28 cellular contexts compared by ENCODE assay signal in the genomic region with DNA sequence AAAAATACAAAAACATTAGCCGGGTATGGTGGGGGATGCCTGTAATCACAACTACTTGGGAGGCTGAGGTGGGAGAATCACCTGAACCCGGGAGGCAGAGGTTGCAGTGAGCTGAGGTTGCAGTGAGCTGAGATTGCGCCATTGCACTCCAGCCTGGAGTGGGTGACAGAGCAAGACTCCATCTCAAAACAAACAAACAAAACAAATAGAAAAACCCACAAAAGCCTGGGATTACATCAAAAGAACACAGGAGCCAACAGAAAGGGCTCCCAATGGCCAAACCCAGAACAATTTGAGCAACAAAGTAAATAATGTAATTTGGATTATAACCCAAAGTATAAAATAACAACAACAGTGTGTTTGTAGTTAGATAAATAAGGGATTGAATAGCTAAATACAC.
"Had no signal": no experiment of that assay in that cellular context is flagged by ENCODE, and none has a peak within 500 bp of the region (broad histone marks: within the 10 kb centered on the region; RNA-seq: fewer than 3 reads in every experiment).

No MANE protein-coding gene starts in this region.

- H3K4me3 ChIP-seq: esophagus squamous epithelium, heart right ventricle, neural progenitor cell, smooth muscle cell, suprapubic skin, transverse colon, upper lobe of right lung, uterus had no signal

- H3K9me3 ChIP-seq: esophagus squamous epithelium, suprapubic skin, transverse colon, upper lobe of right lung, uterus had no signal

- H3K4me3 Mint-ChIP-seq: effector memory CD8-positive, alpha-beta T cell; naive thymus-derived CD4-positive, alpha-beta T cell; nephron; neural progenitor cell; stimulated activated naive CD8-positive, alpha-beta T cell treated with anti-CD3 and anti-CD28 coated beads, Interleukin-15, amount 100 ng/mL, for 72 hours had no signal

- H3K27ac ChIP-seq: esophagus squamous epithelium, heart right ventricle, neural progenitor cell, parathyroid adenoma, suprapubic skin, transverse colon, upper lobe of right lung, uterus had no signal

- H3K36me3 Mint-ChIP-seq: naive thymus-derived CD4-positive, alpha-beta T cell; neural progenitor cell had no signal

- H3K27ac Mint-ChIP-seq: effector memory CD8-positive, alpha-beta T cell; nephron; neural progenitor cell; progenitor cell of endocrine pancreas; stimulated activated naive CD8-positive, alpha-beta T cell treated with anti-CD3 and anti-CD28 coated beads, Interleukin-15, amount 100 ng/mL, for 72 hours had no signal

- H3K27me3 ChIP-seq: esophagus squamous epithelium, heart right ventricle, neural progenitor cell, suprapubic skin, transverse colon, upper lobe of right lung, uterus had no signal

- H2AFZ ChIP-seq: neural progenitor cell, parathyroid adenoma had no signal

- H3K4me2 ChIP-seq: neural progenitor cell, smooth muscle cell had no signal

- H3K9ac ChIP-seq: neural progenitor cell, parathyroid adenoma had no signal

- H3K79me2 ChIP-seq: parathyroid adenoma had no signal

- H3K36me3 ChIP-seq: esophagus squamous epithelium, heart right ventricle, neural progenitor cell, suprapubic skin, transverse colon, upper lobe of right lung, uterus had no signal

- H3K4me1 ChIP-seq: parathyroid adenoma had no signal

- ATAC-seq: effector memory CD8-positive, alpha-beta T cell; heart right ventricle; naive thymus-derived CD4-positive, alpha-beta T cell; sciatic nerve; stimulated activated naive CD8-positive, alpha-beta T cell treated with anti-CD3 and anti-CD28 coated beads, Interleukin-15, amount 100 ng/mL, for 72 hours; upper lobe of right lung had no signal

- FAIRE-seq: endometrium, keratinocyte had no signal

- DNase-seq: cortex of kidney; effector memory CD8-positive, alpha-beta T cell; erythroblast; esophagus squamous epithelium; foreskin melanocyte; glutamatergic neuron; heart right ventricle; mesenchymal stem cell; midbrain; naive thymus-derived CD4-positive, alpha-beta T cell; stimulated activated CD4-positive, alpha-beta T cell treated with anti-CD3 and anti-CD28 coated beads, Interleukin-12 subunit alpha, Interleukin-12 subunit beta, amount 100 ng/mL, for 4 hours; stimulated activated CD4-positive, alpha-beta T cell treated with anti-CD3 and anti-CD28 coated beads, Interleukin-1b, Interleukin-23, amount 100 ng/mL, for 48 hours; stimulated activated CD4-positive, alpha-beta T cell treated with anti-CD3 and anti-CD28 coated beads, Interleukin-4, amount 100 ng/mL, for 1 hour; stimulated activated CD8-positive, alpha-beta memory T cell treated with anti-CD3 and anti-CD28 coated beads, Interleukin-4, amount 100 ng/mL, for 48 hours; stimulated activated naive CD4-positive, alpha-beta T cell; stimulated activated naive CD8-positive, alpha-beta T cell treated with anti-CD3 and anti-CD28 coated beads, Interleukin-15, amount 100 ng/mL, for 72 hours; transverse colon; upper lobe of right lung; uterus had no signal

- H3K27me3 Mint-ChIP-seq: effector memory CD8-positive, alpha-beta T cell; stimulated activated naive CD8-positive, alpha-beta T cell treated with anti-CD3 and anti-CD28 coated beads, Interleukin-15, amount 100 ng/mL, for 72 hours had no signal

- H3K9me3 Mint-ChIP-seq: effector memory CD8-positive, alpha-beta T cell; naive thymus-derived CD4-positive, alpha-beta T cell; nephron had no signal
